ENCODE assay signal across 15 cellular contexts in the genomic region with DNA sequence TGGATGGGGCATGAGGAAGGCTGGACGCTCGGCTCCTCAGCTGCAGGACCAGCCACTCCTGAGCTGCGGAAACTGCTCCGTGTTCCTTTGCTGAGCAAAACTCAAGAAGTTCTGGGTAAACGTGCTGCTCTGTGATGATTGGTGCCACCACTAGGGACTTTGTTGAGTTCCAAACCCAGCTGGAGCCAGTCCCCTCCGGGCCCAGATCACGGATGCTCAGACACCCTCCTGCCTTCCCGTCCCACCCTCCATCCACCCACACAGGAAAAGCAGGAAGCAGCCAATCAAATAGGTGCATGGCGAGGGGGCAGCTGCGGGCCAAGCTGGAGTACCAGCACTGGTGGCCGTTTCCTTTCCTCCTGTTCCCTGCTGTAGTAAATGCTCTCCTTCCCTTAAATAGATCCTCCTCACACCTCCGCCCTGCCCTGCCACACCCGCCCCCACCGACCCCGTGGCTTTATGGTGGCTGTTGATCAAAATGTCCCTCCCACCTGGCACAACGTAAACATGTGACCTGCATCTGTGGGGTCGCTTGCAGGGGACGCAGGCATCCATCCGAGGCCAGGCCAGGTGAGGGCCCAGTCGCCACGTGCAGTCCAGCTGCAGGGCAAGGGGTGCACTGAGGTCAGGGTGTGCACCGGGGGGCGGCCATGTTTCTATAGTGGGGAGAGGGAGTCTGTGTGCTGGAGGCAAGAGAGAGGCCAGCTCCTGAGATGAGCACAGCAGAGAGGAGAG.
DNase-seq lines count a peak whose midpoint lies in the region; ATAC-seq, FAIRE-seq and TF ChIP-seq lines count a peak whose summit lies in the region.
"Had no signal": no experiment of that assay in that cellular context is flagged by ENCODE, and none has a peak within 500 bp of the region (broad histone marks: within the 10 kb centered on the region; RNA-seq: fewer than 3 reads in every experiment).

No MANE protein-coding gene starts in this region.

- BruUV-seq in A673 (replicated peaks; lab: Mats Ljungman, UMichigan) (no TSS peak), Caco-2 (replicated peaks; lab: Mats Ljungman, UMichigan) (no TSS peak)

- H3K27ac Mint-ChIP-seq in GM23338 (no peak overlapping the region; the same call in 1 of the 2 replicates), Caco-2 (ENCODE audit: unreplicated experiment) (no peak overlapping the region)
- H3K27ac Mint-ChIP-seq: CD4-positive, alpha-beta memory T cell had no signal

- DNase-seq in A673 (ENCODE audit: low spot score) (no peak), GM23338 (ENCODE audit: low spot score) (no peak), SJCRH30 (peak; percentile 58 to 75), kidney (peak; percentile 35), Caco-2 (no peak), small intestine (no peak), RPMI8226 (no peak)
- no peak for DNase-seq in activated T-cell treated with anti-CD3 and anti-CD28 coated beads, Interleukin-2, amount 50 U/mL, for 1 hour
- DNase-seq: CD4-positive, alpha-beta memory T cell; HCEC 1CT; KBM-7; NCI-H1092; NCI-H1694 treated with DMSO at 0.1 percent for 48 hours; SHP77 had no signal

- no peak for ATAC-seq in GM23338

- H3K4me3 Mint-ChIP-seq in GM23338 (no peak overlapping the region; the same call in 2 of the 3 replicates), Caco-2 (ENCODE audit: unreplicated experiment) (no peak overlapping the region)
- H3K4me3 Mint-ChIP-seq: CD4-positive, alpha-beta memory T cell had no signal

- H3K9me2 ChIP-seq in GM23338 (ENCODE audit: insufficient read depth) = no peaks in the 10 kb centered on the region

- no peaks in the 10 kb centered on the region for H3K27me3 ChIP-seq in A673 (replicated peaks; ENCODE audit: insufficient read depth, low read depth, low read length, poor library complexity)
- H3K27me3 ChIP-seq in GM23338 (ENCODE audit: insufficient read depth) = no peaks in the 10 kb centered on the region
- H3K27me3 ChIP-seq in SJCRH30 = no peaks in the 10 kb centered on the region
- no peaks in the 10 kb centered on the region for H3K27me3 ChIP-seq in Caco-2 (replicated peaks; ENCODE audit: control insufficient read depth, insufficient read depth, low read length)
- H3K27me3 ChIP-seq in small intestine (ENCODE audit: control insufficient read depth in 2 of 2, insufficient read depth in 2 of 2, low read length in 2 of 2) = no peaks in the 10 kb centered on the region

- H3K36me3 ChIP-seq in A673 (ENCODE audit: insufficient read depth, low read length, poor library complexity, severe bottlenecking) (no peaks in the 10 kb centered on the region), GM23338 (ENCODE audit: insufficient read depth) (no peaks in the 10 kb centered on the region), SJCRH30 (no peaks in the 10 kb centered on the region), kidney (ENCODE audit: control insufficient read depth in 1 of 2, insufficient read depth in 2 of 2, low read length in 2 of 2) (no peaks in the 10 kb centered on the region), Caco-2 (ENCODE audit: control insufficient read depth, insufficient read depth, low read length) (no peaks in the 10 kb centered on the region), small intestine (ENCODE audit: control insufficient read depth in 2 of 2, insufficient read depth in 2 of 2, low read length in 2 of 2) (no peaks in the 10 kb centered on the region)

- CTCF ChIA-PET in A673 (lab: Charles Lee) (no interaction called here), Caco-2 (lab: Charles Lee) (interaction anchor here (0.5 kb wide), 1 partner anchor 46 kb away, joined by 5 read pairs; no protein-coding TSS in a partner anchor)

- H3K9ac ChIP-seq in kidney (ENCODE audit: low read length in 2 of 2) = no peak overlapping the region

- TF ChIP-seq CTCF in A673 (conservative IDR thresholded peaks at IDR 0.05; ENCODE audit: low read depth, low read length) = peak; percentile 29
- no peak for TF ChIP-seq CTCF in GM23338 (conservative IDR thresholded peaks at IDR 0.05; ENCODE audit: low read depth in 2 of 2)
- no peak for TF ChIP-seq CTCF in kidney (IDR thresholded peaks at IDR 0.05; ENCODE audit: borderline replicate concordance, extremely low read depth, insufficient read depth)
- no peak for TF ChIP-seq CTCF in Caco-2 (IDR thresholded peaks at IDR 0.05; ENCODE audit: insufficient read depth in 1 of 2, low read depth in 1 of 2, low read length in 1 of 2, severe bottlenecking in 1 of 2, unreplicated experiment in 1 of 2)

- H3K27ac ChIP-seq in A673 (ENCODE audit: low read depth, low read length, poor library complexity, severe bottlenecking) = no peak overlapping the region
- no peak overlapping the region for H3K27ac ChIP-seq in GM23338 (ENCODE audit: low read depth)
- peak overlapping the region; percentile 12 for H3K27ac ChIP-seq in SJCRH30
- no peak overlapping the region for H3K27ac ChIP-seq in kidney (ENCODE audit: low read depth in 2 of 2, low read length in 2 of 2)
- H3K27ac ChIP-seq in small intestine (ENCODE audit: low read depth in 1 of 2, low read length in 1 of 2) = no peak overlapping the region

- intact Hi-C loops in A673 (cut with micrococcal nuclease; ENCODE audit: unreplicated experiment) = no loop called here
- intact Hi-C loops in kidney (cut with DNase I) = no loop called here
- intact Hi-C loops in Caco-2 (cut with micrococcal nuclease; ENCODE audit: unreplicated experiment) = no loop called here

- peak overlapping the region; percentile 84; the same call in 1 of the 2 replicates for H2AFZ ChIP-seq in GM23338

- no peak overlapping the region for H3K4me2 ChIP-seq in GM23338

- POLR2A ChIA-PET in A673 (lab: Charles Lee; ENCODE audit: low non-redundant PET) (no interaction called here), Caco-2 (lab: Charles Lee) (interaction anchor here (0.6 kb wide), 2 partner anchors 42 to 490 kb away, joined by 5 to 13 read pairs; no protein-coding TSS in a partner anchor)

- H3K9me3 Mint-ChIP-seq in GM23338 (peaks cover 3% of the 10 kb centered on the region; the same call in 1 of the 3 replicates), Caco-2 (ENCODE audit: unreplicated experiment) (peaks cover 7% of the 10 kb centered on the region)
- H3K9me3 Mint-ChIP-seq: CD4-positive, alpha-beta memory T cell had no signal

- peaks cover 23% of the 10 kb centered on the region for H3K4me1 ChIP-seq in A673 (ENCODE audit: insufficient read depth, low read length, poor library complexity, severe bottlenecking)
- peaks cover 15% of the 10 kb centered on the region for H3K4me1 ChIP-seq in GM23338 (ENCODE audit: insufficient read depth)
- H3K4me1 ChIP-seq in SJCRH30 = peaks cover 61% of the 10 kb centered on the region
- peaks cover 0 to 5% of the 10 kb centered on the region in 2 donors for H3K4me1 ChIP-seq in kidney (ENCODE audit: control insufficient read depth in 1 of 2, insufficient read depth in 1 of 2, low read depth in 1 of 2, low read length in 2 of 2)
- H3K4me1 ChIP-seq in Caco-2 = no peaks in the 10 kb centered on the region
- H3K4me1 ChIP-seq in small intestine (ENCODE audit: control insufficient read depth in 2 of 2, insufficient read depth in 1 of 2, low read depth in 1 of 2, low read length in 1 of 2) = no peaks in the 10 kb centered on the region

- no peaks in the 10 kb centered on the region for H3K9me3 ChIP-seq in A673 (ENCODE audit: low read depth, low read length, poor library complexity, severe bottlenecking)
- no peaks in the 10 kb centered on the region for H3K9me3 ChIP-seq in SJCRH30 (replicated peaks)
- H3K9me3 ChIP-seq in kidney (ENCODE audit: control insufficient read depth in 1 of 2, low read length in 2 of 2) = no peaks in the 10 kb centered on the region
- H3K9me3 ChIP-seq in Caco-2 = no peaks in the 10 kb centered on the region
- H3K9me3 ChIP-seq in small intestine (ENCODE audit: control insufficient read depth, low read depth) = no peaks in the 10 kb centered on the region

- no peaks in the 10 kb centered on the region for H3K79me2 ChIP-seq in GM23338 (replicated peaks; ENCODE audit: insufficient read depth)

- no peaks in the 10 kb centered on the region for H4K20me1 ChIP-seq in GM23338 (replicated peaks; ENCODE audit: insufficient read depth)

- no peak overlapping the region for H3K4me3 ChIP-seq in A673 (ENCODE audit: low read depth, low read length, poor library complexity, severe bottlenecking)
- H3K4me3 ChIP-seq in GM23338 = no peak overlapping the region
- H3K4me3 ChIP-seq in SJCRH30 = peak overlapping the region; percentile 41
- no peak overlapping the region for H3K4me3 ChIP-seq in kidney (ENCODE audit: low read length in 2 of 2)
- H3K4me3 ChIP-seq in Caco-2 (ENCODE audit: low read depth, low read length) = no peak overlapping the region
- H3K4me3 ChIP-seq in small intestine (ENCODE audit: low read depth in 1 of 2, low read length in 2 of 2) = no peak overlapping the region

- peaks cover 46% of the 10 kb centered on the region for H3K4me1 Mint-ChIP-seq in GM23338
- H3K4me1 Mint-ChIP-seq in Caco-2 (ENCODE audit: low read depth, unreplicated experiment) = no peaks in the 10 kb centered on the region

- no peaks in the 10 kb centered on the region for H3F3A ChIP-seq in GM23338 (replicated peaks; ENCODE audit: low read depth)

- WGBS in small intestine, 3 donors = 25 to 28% (median 26%) methylated on average over 23 of the region's 23 CpGs

- H3K27me3 Mint-ChIP-seq in GM23338 (ENCODE audit: insufficient read depth, low read depth, poor library complexity) = peaks cover 34% of the 10 kb centered on the region
- no peaks in the 10 kb centered on the region for H3K27me3 Mint-ChIP-seq in Caco-2 (ENCODE audit: insufficient read depth, unreplicated experiment)

- no peaks in the 10 kb centered on the region for H3K36me3 Mint-ChIP-seq in GM23338 (ENCODE audit: low read depth)
- H3K36me3 Mint-ChIP-seq in Caco-2 (ENCODE audit: insufficient read depth, unreplicated experiment) = no peaks in the 10 kb centered on the region
- H3K36me3 Mint-ChIP-seq: CD4-positive, alpha-beta memory T cell had no signal

- FAIRE-seq in kidney (lab: Jason Lieb, UNC) (no peak), small intestine (lab: Jason Lieb, UNC) (no peak)
- FAIRE-seq: A204.1 had no signal

TF ChIP-seq in GM23338, 12 proteins besides CTCF, POLR2A, EP300 and RAD21 (continues in another document):
- TF ChIP-seq CREB1 (CRISPR knock-in tag; IDR thresholded peaks at IDR 0.05; ENCODE audit: low read depth) (no peak), JUNB (IDR thresholded peaks at IDR 0.05; ENCODE audit: unreplicated experiment) (no peak), EZH2 (IDR thresholded peaks at IDR 0.05; ENCODE audit: low read depth, unreplicated experiment) (no peak), POLR2AphosphoS5 (IDR thresholded peaks at IDR 0.05; ENCODE audit: low read depth) (no peak), STAT1 (IDR thresholded peaks at IDR 0.05; ENCODE audit: unreplicated experiment) (no peak)
- TF ChIP-seq, protein P1, sequence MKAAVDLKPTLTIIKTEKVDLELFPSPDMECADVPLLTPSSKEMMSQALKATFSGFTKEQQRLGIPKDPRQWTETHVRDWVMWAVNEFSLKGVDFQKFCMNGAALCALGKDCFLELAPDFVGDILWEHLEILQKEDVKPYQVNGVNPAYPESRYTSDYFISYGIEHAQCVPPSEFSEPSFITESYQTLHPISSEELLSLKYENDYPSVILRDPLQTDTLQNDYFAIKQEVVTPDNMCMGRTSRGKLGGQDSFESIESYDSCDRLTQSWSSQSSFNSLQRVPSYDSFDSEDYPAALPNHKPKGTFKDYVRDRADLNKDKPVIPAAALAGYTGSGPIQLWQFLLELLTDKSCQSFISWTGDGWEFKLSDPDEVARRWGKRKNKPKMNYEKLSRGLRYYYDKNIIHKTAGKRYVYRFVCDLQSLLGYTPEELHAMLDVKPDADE (IDR thresholded peaks at IDR 0.05) = no peak

Comparison
In these comparisons a context has a peak if more than half of its experiments do, and no peak if none do; other contexts are left out.
1. DNase-seq: peak in SJCRH30 (2 of 2) and kidney (single experiment); none in A673 (single experiment), GM23338 (single experiment), Caco-2 (0 of 2), small intestine (single experiment), activated T-cell treated with anti-CD3 and anti-CD28 coated beads, Interleukin-2, amount 50 U/mL, for 1 hour (single experiment) and RPMI8226 (single experiment).